ENCODE assay signal across 8 cellular contexts in genomic region chr2:124804014-124804940, GRCh38.
DNase-seq lines count a peak whose midpoint lies in the region; ATAC-seq and TF ChIP-seq lines count a peak whose summit lies in the region.

No MANE protein-coding gene starts in this region.

- ATAC-seq in T-cell (replicated peaks in 1 of 4) (no peak), HG03520 (IDR thresholded peaks at IDR 0.05; ENCODE audit: unreplicated experiment) (no peak)

- no peak overlapping the region for H4K91ac ChIP-seq in mesenchymal stem cell (ENCODE audit: low read length)

- H3K27me3 Mint-ChIP-seq in MCF 10A (ENCODE audit: insufficient read depth, unreplicated experiment) (no peaks in the 10 kb centered on the region), T-cell (peaks cover 0 to 1% of the 10 kb centered on the region in 2 donors)

- H2BK120ac ChIP-seq in mesenchymal stem cell (ENCODE audit: low read depth, low read length), result no peak overlapping the region

- H3K27ac ChIP-seq in mesenchymal stem cell (ENCODE audit: low read length, poor library complexity, severe bottlenecking), result peak overlapping the region; percentile 31

- H3K4me1 Mint-ChIP-seq in MCF 10A (ENCODE audit: insufficient read depth, unreplicated experiment), result peaks cover 9% of the 10 kb centered on the region
- H3K4me1 Mint-ChIP-seq in T-cell, result no peaks in the 10 kb centered on the region

- H3K4me1 ChIP-seq in mesenchymal stem cell (ENCODE audit: control insufficient read depth, insufficient read depth, low read depth, low read length), result no peaks in the 10 kb centered on the region

- no peaks in the 10 kb centered on the region for H3K79me1 ChIP-seq in mesenchymal stem cell (replicated peaks; ENCODE audit: low read length, poor library complexity, severe bottlenecking)

- no peak overlapping the region for H4K8ac ChIP-seq in mesenchymal stem cell (ENCODE audit: low read length)

- H3K9me3 Mint-ChIP-seq in MCF 10A (ENCODE audit: unreplicated experiment) (no peaks in the 10 kb centered on the region), T-cell (peaks cover 6 to 14% (median 9%) of the 10 kb centered on the region in 3 donors)

- no peaks in the 10 kb centered on the region for H3K27me3 ChIP-seq in H7 (ENCODE audit: control insufficient read depth, insufficient read depth, low read length)
- H3K27me3 ChIP-seq in mesenchymal stem cell (ENCODE audit: control insufficient read depth in 1 of 2, insufficient read depth in 1 of 2, low read length in 2 of 2), result no peaks in the 10 kb centered on the region

- H2BK5ac ChIP-seq in mesenchymal stem cell (ENCODE audit: low read depth, low read length, poor library complexity, severe bottlenecking), result no peak overlapping the region

- WGBS in mesenchymal stem cell, result 50% methylated on average over 5 of the region's 5 CpGs

- DNase-seq in NCI-H510A treated with DMSO at 0.1 percent for 48 hours (lab: John Stamatoyannopoulos, UW) (peak; percentile 19), NCI-H510A (lab: John Stamatoyannopoulos, UW) (no peak), H7 (peak; percentile 8), NCI-H146 (lab: John Stamatoyannopoulos, UW) (peak; percentile 33), MCF 10A (ENCODE audit: unreplicated experiment) (peak; percentile 66), mesenchymal stem cell (peak; percentile 63), T-cell (no peak)

- CTCF ChIA-PET in MCF 10A (lab: Yijun Ruan, JAX) (interaction anchor here (0.5 to 1.8 kb wide), 2 partner anchors 11 to 940 kb away, joined by 4 to 5 read pairs; no protein-coding TSS in a partner anchor), T-cell (lab: Charles Lee) (no interaction called here)

- no peak overlapping the region for H2BK15ac ChIP-seq in mesenchymal stem cell (ENCODE audit: low read depth, poor library complexity, severe bottlenecking)

- H3K9me3 ChIP-seq in mesenchymal stem cell (ENCODE audit: control insufficient read depth, low read length), result no peaks in the 10 kb centered on the region

- H2BK12ac ChIP-seq in mesenchymal stem cell (ENCODE audit: low read length in 2 of 2), result peak overlapping the region in 1 of 2 experiments; percentile 29

- POLR2A ChIA-PET in MCF 10A (lab: Yijun Ruan, JAX), result no interaction called here
- POLR2A ChIA-PET in T-cell (lab: Charles Lee), result no interaction called here

- no peak overlapping the region for H2AFZ ChIP-seq in mesenchymal stem cell (ENCODE audit: low read depth, low read length)

- no peak overlapping the region for H3K18ac ChIP-seq in mesenchymal stem cell (ENCODE audit: low read depth in 1 of 2, low read length in 2 of 2)

- no peak overlapping the region for H2AK5ac ChIP-seq in mesenchymal stem cell (ENCODE audit: low read length, severe bottlenecking)

- H3K4ac ChIP-seq in mesenchymal stem cell (ENCODE audit: low read depth in 1 of 2, low read length in 2 of 2), result no peak overlapping the region

- intact Hi-C loops in MCF 10A (cut with micrococcal nuclease), result no loop called here

- H3K14ac ChIP-seq in mesenchymal stem cell (ENCODE audit: low read length in 2 of 2), result no peak overlapping the region

- H3K4me2 ChIP-seq in mesenchymal stem cell (ENCODE audit: low read length, poor library complexity, severe bottlenecking), result no peak overlapping the region

- TF ChIP-seq CTCF in MCF 10A (IDR thresholded peaks at IDR 0.05; ENCODE audit: unreplicated experiment), result peak; percentile 51

- H3K4me3 ChIP-seq in H7 (ENCODE audit: insufficient read depth, low read depth, low read length), result no peak overlapping the region
- H3K4me3 ChIP-seq in mesenchymal stem cell (ENCODE audit: insufficient read depth in 1 of 2, low read depth in 1 of 2, low read length in 2 of 2), result no peak overlapping the region

- H3K36me3 Mint-ChIP-seq in MCF 10A (ENCODE audit: insufficient read depth, unreplicated experiment) (no peaks in the 10 kb centered on the region), T-cell (no peaks in the 10 kb centered on the region)

- H3K27ac Mint-ChIP-seq in MCF 10A (ENCODE audit: low read depth, unreplicated experiment) (no peak overlapping the region), T-cell (no peak overlapping the region)

- H3K4me3 Mint-ChIP-seq in MCF 10A (ENCODE audit: unreplicated experiment) (no peak overlapping the region), T-cell (no peak overlapping the region)

- no TSS peak for BruUV-seq in MCF 10A (replicated peaks; lab: Mats Ljungman, UMichigan)

- H3K36me3 ChIP-seq in H7 (replicated peaks; ENCODE audit: control insufficient read depth, insufficient read depth, low read length), result no peaks in the 10 kb centered on the region
- H3K36me3 ChIP-seq in mesenchymal stem cell (ENCODE audit: control insufficient read depth in 1 of 2, insufficient read depth in 2 of 2, low read depth in 1 of 2, low read length in 2 of 2), result no peaks in the 10 kb centered on the region

- H3K9ac ChIP-seq in mesenchymal stem cell (ENCODE audit: low read length), result no peak overlapping the region

- no peak overlapping the region for H3K23ac ChIP-seq in mesenchymal stem cell (ENCODE audit: low read length in 2 of 2)

Comparison
In these comparisons a context has a peak if more than half of its experiments do, and no peak if none do; other contexts are left out.
1. DNase-seq: peak in NCI-H510A treated with DMSO at 0.1 percent for 48 hours (single experiment), H7 (single experiment), NCI-H146 (single experiment), MCF 10A (single experiment) and mesenchymal stem cell (single experiment); none in NCI-H510A (single experiment) and T-cell (0 of 34).